ENCODE assay signal across 19 cellular contexts in the genomic region with DNA sequence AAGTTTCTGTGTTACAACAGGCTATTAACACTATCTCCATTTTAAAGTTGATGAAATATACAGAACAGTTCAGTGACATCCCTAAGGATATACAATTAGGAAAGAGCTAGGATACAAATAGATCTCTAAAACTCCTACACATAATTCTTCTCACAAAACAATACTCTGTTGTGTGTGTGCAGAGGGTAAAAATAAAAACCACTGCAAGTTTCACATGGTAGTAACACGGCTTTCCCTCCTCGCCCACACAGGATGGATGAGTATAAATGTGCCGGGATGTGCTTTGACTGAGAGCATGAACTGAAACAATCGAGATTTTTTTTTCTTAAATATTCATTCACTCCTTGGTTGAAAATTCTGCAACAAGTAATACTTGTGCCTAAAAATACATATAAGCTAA.
DNase-seq lines count a peak whose midpoint lies in the region; ATAC-seq lines count a peak whose summit lies in the region.
"Had no signal": no experiment of that assay in that cellular context is flagged by ENCODE, and none has a peak within 500 bp of the region (broad histone marks: within the 10 kb centered on the region; RNA-seq: fewer than 3 reads in every experiment).

No MANE protein-coding gene starts in this region.

- peak; percentile 58 for ATAC-seq in GM21576 (IDR thresholded peaks at IDR 0.05; ENCODE audit: unreplicated experiment)
- peak; percentile 74 for ATAC-seq in HG03565 (IDR thresholded peaks at IDR 0.05; ENCODE audit: unreplicated experiment)

- DNase-seq in stimulated activated CD4-positive, alpha-beta T cell treated with anti-CD3 and anti-CD28 coated beads, Interleukin-15, amount 100 ng/mL, for 24 hours, result peak; percentile 22
- no peak for DNase-seq in stimulated activated CD4-positive, alpha-beta T cell treated with anti-CD3 and anti-CD28 coated beads, Interleukin-2, amount 100 ng/mL, for 24 hours
- DNase-seq in 8988T (no peak), SK-N-DZ (ENCODE audit: low spot score) (no peak), NCI-H526 (lab: John Stamatoyannopoulos, UW) (no peak)
- DNase-seq: activated effector memory CD4-positive, alpha-beta T cell treated with Interleukin-2 at 50 U/mL for 16 hours; amniotic stem cell; CD4-positive, alpha-beta T cell; dermis blood vessel endothelial cell; GF-D8; GM23248; NCI-H524; RPMI8226; stimulated activated CD4-positive, alpha-beta T cell treated with anti-CD3 and anti-CD28 coated beads, Interleukin-2, amount 100 ng/mL, for 48 hours; stomach; T1000; transverse colon had no signal
